1 cellular context compared by ENCODE assay signal in genomic region chr20:58254890-58255289, GRCh38.
A peak's percentile ranks its signal among the peaks of the same experiment; 100 is the strongest.
TF ChIP-seq lines count a peak whose summit lies in the region.

No MANE protein-coding gene starts in this region.

TF ChIP-seq in K562, 482 proteins besides CTCF, POLR2A, EP300 and RAD21:
- TF ChIP-seq RFX1 (IDR thresholded peaks at IDR 0.05) (no peak), C11orf30 (IDR thresholded peaks at IDR 0.05; ENCODE audit: low read depth) (peak; percentile 37; the same call in 1 of the 2 replicates), ARID2 (IDR thresholded peaks at IDR 0.05) (no peak), ZNF316 (IDR thresholded peaks at IDR 0.05) (peak; percentile 66), ZNF586 (CRISPR knock-in tag; conservative IDR thresholded peaks at IDR 0.05) (no peak), ZBTB8A (IDR thresholded peaks at IDR 0.05; ENCODE audit: partially characterized antibody) (no peak)
- TF ChIP-seq, protein P1, sequence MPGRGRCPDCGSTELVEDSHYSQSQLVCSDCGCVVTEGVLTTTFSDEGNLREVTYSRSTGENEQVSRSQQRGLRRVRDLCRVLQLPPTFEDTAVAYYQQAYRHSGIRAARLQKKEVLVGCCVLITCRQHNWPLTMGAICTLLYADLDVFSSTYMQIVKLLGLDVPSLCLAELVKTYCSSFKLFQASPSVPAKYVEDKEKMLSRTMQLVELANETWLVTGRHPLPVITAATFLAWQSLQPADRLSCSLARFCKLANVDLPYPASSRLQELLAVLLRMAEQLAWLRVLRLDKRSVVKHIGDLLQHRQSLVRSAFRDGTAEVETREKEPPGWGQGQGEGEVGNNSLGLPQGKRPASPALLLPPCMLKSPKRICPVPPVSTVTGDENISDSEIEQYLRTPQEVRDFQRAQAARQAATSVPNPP (IDR thresholded peaks at IDR 0.05; ENCODE audit: borderline replicate concordance, insufficient read depth, insufficient read length): no peak
